8 cellular contexts compared by ENCODE assay signal in genomic region chr3:184249412-184250166, GRCh38. TPM values are rescaled to one million over a fixed set of nuclear protein-coding genes. Genes with fewer than 3 reads are reported as not detected.
DNase-seq lines count a peak whose midpoint lies in the region; TF ChIP-seq lines count a peak whose summit lies in the region.

EEF1AKMT4 (plus strand) TSS chr3:184249672; CDS start chr3:184249695, 23 bp downstream.

- POLR2A ChIA-PET in RWPE1 (lab: Yijun Ruan, JAX; ENCODE audit: low non-redundant PET): no interaction called here

- peak within 1 kb of the TSS; percentile 95 for H3K27ac ChIP-seq in RWPE1

- H3K9me3 Mint-ChIP-seq in nephron: no peaks in the 10 kb centered on the region
- no peaks in the 10 kb centered on the region for H3K9me3 Mint-ChIP-seq in stimulated activated naive CD8-positive, alpha-beta T cell treated with anti-CD3 and anti-CD28 coated beads, Interleukin-15, Interleukin-2, amounts not matched to agents 100 ng/mL and 50 ng/mL, for 24 hours

- TF ChIP-seq CTCF in LNCaP clone FGC (IDR thresholded peaks at IDR 0.05; ENCODE audit: control insufficient read depth, extremely low read depth, insufficient read depth) (peak; percentile 65), RWPE1 (conservative IDR thresholded peaks at IDR 0.05; ENCODE audit: low read depth) (peak; percentile 48), fibroblast of the aortic adventitia (IDR thresholded peaks at IDR 0.05; ENCODE audit: insufficient read depth, low read length) (peak; percentile 71), nephron (IDR thresholded peaks at IDR 0.05; ENCODE audit: unreplicated experiment in 3 of 3) (peak in 2 of 3 experiments; percentile 47)

- H3K36me3 Mint-ChIP-seq in nephron (ENCODE audit: low read depth): peaks cover 7% of the 10 kb centered on the region
- H3K36me3 Mint-ChIP-seq in stimulated activated naive CD8-positive, alpha-beta T cell treated with anti-CD3 and anti-CD28 coated beads, Interleukin-15, Interleukin-2, amounts not matched to agents 100 ng/mL and 50 ng/mL, for 24 hours (ENCODE audit: low read depth): peaks cover 17% of the 10 kb centered on the region

- H3K4me3 Mint-ChIP-seq in nephron: peak within 1 kb of the TSS; percentile 93 to 98 (median 97)
- H3K4me3 Mint-ChIP-seq in stimulated activated naive CD8-positive, alpha-beta T cell treated with anti-CD3 and anti-CD28 coated beads, Interleukin-15, Interleukin-2, amounts not matched to agents 100 ng/mL and 50 ng/mL, for 24 hours: peak within 1 kb of the TSS; percentile 87

- CTCF ChIA-PET in RWPE1 (lab: Yijun Ruan, JAX): interaction anchor here (0.6 to 1.4 kb wide), 20 partner anchors 9 to 354 kb away, joined by 3 to 11 read pairs (median 4); no protein-coding TSS in a partner anchor

- H3K4me3 ChIP-seq in LNCaP clone FGC (ENCODE audit: low read depth, low read length): peak within 1 kb of the TSS; percentile 73
- peak within 1 kb of the TSS; percentile 100 for H3K4me3 ChIP-seq in fibroblast of the aortic adventitia (ENCODE audit: low read depth, low read length)

- DNase-seq in ELR (ENCODE audit: low read depth): peak; percentile 99
- DNase-seq in H4 (ENCODE audit: low spot score): peak; percentile 99
- DNase-seq in LNCaP clone FGC (ENCODE audit: low read depth): peak; percentile 97
- DNase-seq in RWPE1 (ENCODE audit: low spot score): peak; percentile 95
- DNase-seq in activated T-helper 9 cell treated with anti-CD3 and anti-CD28 coated beads, Interleukin-2, amount 50 U/mL, for 16 hours (ENCODE audit: low read depth): peak; percentile 95
- DNase-seq in fibroblast of the aortic adventitia (ENCODE audit: low read depth): peak; percentile 99

- H3K27me3 Mint-ChIP-seq in nephron (ENCODE audit: low read depth): no peaks in the 10 kb centered on the region
- no peaks in the 10 kb centered on the region for H3K27me3 Mint-ChIP-seq in stimulated activated naive CD8-positive, alpha-beta T cell treated with anti-CD3 and anti-CD28 coated beads, Interleukin-15, Interleukin-2, amounts not matched to agents 100 ng/mL and 50 ng/mL, for 24 hours

- H3K4me1 Mint-ChIP-seq in nephron: peaks cover 6% of the 10 kb centered on the region
- peaks cover 12% of the 10 kb centered on the region for H3K4me1 Mint-ChIP-seq in stimulated activated naive CD8-positive, alpha-beta T cell treated with anti-CD3 and anti-CD28 coated beads, Interleukin-15, Interleukin-2, amounts not matched to agents 100 ng/mL and 50 ng/mL, for 24 hours (ENCODE audit: low read depth)

- peak within 1 kb of the TSS; percentile 89 to 95 (median 94) for H3K27ac Mint-ChIP-seq in nephron
- H3K27ac Mint-ChIP-seq in stimulated activated naive CD8-positive, alpha-beta T cell treated with anti-CD3 and anti-CD28 coated beads, Interleukin-15, Interleukin-2, amounts not matched to agents 100 ng/mL and 50 ng/mL, for 24 hours: peak within 1 kb of the TSS; percentile 97

RNA-seq across cellular contexts. Expression of gene EEF1AKMT4, which starts in this region (rescaled TPM):
- total RNA-seq in H4 (2014; rRNA removed; shearing (Covaris generic)): 19.5 and 21.6 TPM in 2 replicates
- total RNA-seq in fibroblast of the aortic adventitia (ENCODE audit: low replicate concordance): 1.6 and 2.5 TPM in 2 replicates

Comparison
In these comparisons a context has a peak if more than half of its experiments do, and no peak if none do; other contexts are left out.
1. Peak in every context shown above with its lines: DNase-seq, H3K4me3 ChIP-seq and H3K27ac ChIP-seq.